In the genomic region with DNA sequence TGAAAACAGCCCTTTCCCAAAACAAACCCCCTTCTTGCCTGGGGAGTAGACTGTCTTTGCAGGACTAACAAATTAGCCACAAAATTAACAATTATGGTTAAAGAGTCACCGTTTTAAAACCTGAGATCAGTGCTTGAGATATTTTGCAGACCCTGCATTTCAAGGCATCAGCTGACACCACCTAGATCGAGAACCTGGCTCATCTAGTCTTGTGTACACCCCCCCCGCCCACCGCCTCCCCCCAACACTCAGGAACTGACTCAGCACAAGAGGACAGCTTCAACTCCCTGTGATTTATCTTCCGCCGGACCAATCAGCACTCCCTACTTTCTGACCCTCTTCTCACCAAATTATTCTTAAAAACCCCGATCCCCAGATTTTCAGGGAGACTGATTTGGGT, we compare ENCODE assay signal across 36 cellular contexts.
"Had no signal": no experiment of that assay in that cellular context is flagged by ENCODE, and none has a peak within 500 bp of the region (broad histone marks: within the 10 kb centered on the region; RNA-seq: fewer than 3 reads in every experiment).

No MANE protein-coding gene starts in this region.

- ATAC-seq: activated CD8-positive, alpha-beta memory T cell treated with anti-CD3 and anti-CD28 coated beads, Interleukin-2, amount 10 ng/mL, durations not matched to agents 7 days and 5 days; activated naive CD8-positive, alpha-beta T cell treated with anti-CD3 and anti-CD28 coated beads, Interleukin-2, amount 50 U/mL, for 24 hours; PC-3; Right ventricle myocardium inferior had no signal

- H3K36me3 Mint-ChIP-seq: activated CD8-positive, alpha-beta memory T cell treated with anti-CD3 and anti-CD28 coated beads, Interleukin-2, amount 10 ng/mL, durations not matched to agents 7 days and 5 days; activated naive CD4-positive, alpha-beta T cell treated with anti-CD3 and anti-CD28 coated beads, Interleukin-2, amount 10 ng/mL, durations not matched to agents 7 days and 5 days; activated naive CD8-positive, alpha-beta T cell had no signal

- H3K4me1 Mint-ChIP-seq: activated CD4-positive, alpha-beta memory T cell treated with anti-CD3 and anti-CD28 coated beads, Interleukin-2, amount 10 ng/mL, durations not matched to agents 7 days and 5 days; activated CD8-positive, alpha-beta memory T cell treated with anti-CD3 and anti-CD28 coated beads, Interleukin-2, amount 10 ng/mL, durations not matched to agents 7 days and 5 days; activated naive CD4-positive, alpha-beta T cell treated with anti-CD3 and anti-CD28 coated beads, Interleukin-2, amount 10 ng/mL, durations not matched to agents 7 days and 5 days; activated naive CD8-positive, alpha-beta T cell treated with anti-CD3 and anti-CD28 coated beads, Interleukin-2, amount 50 U/mL, for 24 hours; brain had no signal

- DNase-seq: activated CD4-positive, alpha-beta memory T cell treated with anti-CD3 and anti-CD28 coated beads, Interleukin-2, amount 10 ng/mL, durations not matched to agents 7 days and 5 days; activated CD4-positive, alpha-beta T cell treated with anti-CD3 and anti-CD28 coated beads for 1 hour; activated CD4-positive, alpha-beta T cell treated with anti-CD3 and anti-CD28 coated beads for 48 hours; activated CD4-positive, CD25-positive, alpha-beta regulatory T cell; activated CD8-positive, alpha-beta memory T cell treated with anti-CD3 and anti-CD28 coated beads for 24 hours; activated CD8-positive, alpha-beta memory T cell treated with anti-CD3 and anti-CD28 coated beads, Interleukin-2, amount 10 ng/mL, durations not matched to agents 7 days and 5 days; activated CD8-positive, alpha-beta memory T cell treated with anti-CD3 and anti-CD28 coated beads, Interleukin-2, amount 50 U/mL, for 48 hours; activated effector memory CD4-positive, alpha-beta T cell treated with Interleukin-2 at 50 U/mL for 16 hours; activated naive CD4-positive, alpha-beta T cell treated with anti-CD3 and anti-CD28 coated beads, Interleukin-2, amount 10 ng/mL, durations not matched to agents 7 days and 5 days; activated naive CD8-positive, alpha-beta T cell treated with anti-CD3 and anti-CD28 coated beads, Interleukin-2, amount 50 U/mL, for 24 hours; activated T-cell treated with anti-CD3 and anti-CD28 coated beads, Interleukin-2, amount 50 U/mL, for 48 hours; anterior cingulate cortex; caudate nucleus; cerebellar nuclear complex; Kasumi-1; MM.1S; MV-4-11; NCI-H1092; NCI-H1436 treated with DMSO at 0.1 percent for 48 hours; NCI-H1694 treated with DMSO at 0.1 percent for 48 hours; NCI-H2029; NCI-H446; NCI-H510A treated with DMSO at 0.1 percent for 48 hours; NCI-H526 treated with DMSO at 0.1 percent for 48 hours; NCI-H82; NK-92 treated with Interleukin-12 subunit alpha and Interleukin-12 subunit beta, amount 100 ng/mL, for 24 hours; PC-3; Peyer's patch; RPMI8226; SIG-M5; T1000; WERI-Rb-1 had no signal

- H3K4me3 ChIP-seq: Peyer's patch had no signal

- H3K4me3 Mint-ChIP-seq: activated CD4-positive, alpha-beta memory T cell treated with anti-CD3 and anti-CD28 coated beads, Interleukin-2, amount 10 ng/mL, durations not matched to agents 7 days and 5 days; activated CD8-positive, alpha-beta memory T cell treated with anti-CD3 and anti-CD28 coated beads, Interleukin-2, amount 10 ng/mL, durations not matched to agents 7 days and 5 days; activated naive CD4-positive, alpha-beta T cell treated with anti-CD3 and anti-CD28 coated beads, Interleukin-2, amount 10 ng/mL, durations not matched to agents 7 days and 5 days; activated naive CD8-positive, alpha-beta T cell; activated naive CD8-positive, alpha-beta T cell treated with anti-CD3 and anti-CD28 coated beads, Interleukin-2, amount 50 U/mL, for 24 hours; brain had no signal

- H3K27ac Mint-ChIP-seq: activated CD4-positive, alpha-beta memory T cell treated with anti-CD3 and anti-CD28 coated beads, Interleukin-2, amount 10 ng/mL, durations not matched to agents 7 days and 5 days; activated CD8-positive, alpha-beta memory T cell treated with anti-CD3 and anti-CD28 coated beads, Interleukin-2, amount 10 ng/mL, durations not matched to agents 7 days and 5 days; activated naive CD4-positive, alpha-beta T cell treated with anti-CD3 and anti-CD28 coated beads, Interleukin-2, amount 10 ng/mL, durations not matched to agents 7 days and 5 days; activated naive CD8-positive, alpha-beta T cell; activated naive CD8-positive, alpha-beta T cell treated with anti-CD3 and anti-CD28 coated beads, Interleukin-2, amount 50 U/mL, for 24 hours; brain had no signal

- H3K27me3 ChIP-seq: Peyer's patch had no signal

- H3K4me1 ChIP-seq: Peyer's patch had no signal

- H3K27me3 Mint-ChIP-seq: activated CD4-positive, alpha-beta memory T cell treated with anti-CD3 and anti-CD28 coated beads, Interleukin-2, amount 10 ng/mL, durations not matched to agents 7 days and 5 days; activated CD8-positive, alpha-beta memory T cell treated with anti-CD3 and anti-CD28 coated beads, Interleukin-2, amount 10 ng/mL, durations not matched to agents 7 days and 5 days; activated naive CD4-positive, alpha-beta T cell treated with anti-CD3 and anti-CD28 coated beads, Interleukin-2, amount 10 ng/mL, durations not matched to agents 7 days and 5 days; activated naive CD8-positive, alpha-beta T cell; activated naive CD8-positive, alpha-beta T cell treated with anti-CD3 and anti-CD28 coated beads, Interleukin-2, amount 50 U/mL, for 24 hours; brain had no signal

- H3K27ac ChIP-seq: Peyer's patch, WERI-Rb-1 had no signal

- FAIRE-seq: bronchial epithelial cell had no signal

- H3K9me3 ChIP-seq: Peyer's patch had no signal

- H3K36me3 ChIP-seq: Peyer's patch, WERI-Rb-1 had no signal
